In the genomic region with DNA sequence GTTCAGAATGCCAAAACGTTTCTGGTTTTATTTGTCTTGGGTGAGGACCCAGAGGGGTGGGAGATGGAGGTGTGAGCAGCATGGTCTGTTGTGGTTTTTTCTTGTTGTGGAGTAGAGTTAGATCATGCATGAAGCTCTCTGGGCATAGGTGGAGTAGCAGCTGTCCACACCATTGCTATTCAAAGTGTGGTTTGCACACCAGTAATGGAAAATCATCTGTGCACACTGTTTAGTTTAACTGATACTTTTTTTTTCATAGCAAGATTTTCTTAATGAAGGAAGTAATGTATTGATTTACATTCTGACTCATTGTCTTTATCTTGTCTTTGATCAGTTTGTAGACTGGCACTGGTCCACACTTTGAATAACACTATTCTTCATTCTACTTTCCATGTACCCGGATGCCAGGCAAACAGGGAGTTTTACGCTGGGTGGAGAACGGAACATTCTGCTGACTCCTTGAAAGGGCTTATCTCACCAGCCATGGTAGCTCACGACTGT, we compare ENCODE assay signal across 11 cellular contexts. TPM values are rescaled to one million over a fixed set of nuclear protein-coding genes. Genes with fewer than 3 reads are reported as not detected.
DNase-seq lines count a peak whose midpoint lies in the region; ATAC-seq lines count a peak whose summit lies in the region.
"Had no signal": no experiment of that assay in that cellular context is flagged by ENCODE, and none has a peak within 500 bp of the region (broad histone marks: within the 10 kb centered on the region; RNA-seq: fewer than 3 reads in every experiment).

No MANE protein-coding gene starts in this region.

- peaks cover 0 to 4% of the 10 kb centered on the region in 2 donors for H3K27me3 Mint-ChIP-seq in CD8-positive, alpha-beta memory T cell
- H3K27me3 Mint-ChIP-seq in activated T-cell treated with anti-CD3 and anti-CD28 coated beads, Interleukin-2, amount 50 U/mL, for 72 hours (ENCODE audit: low read depth), result no peaks in the 10 kb centered on the region
- H3K27me3 Mint-ChIP-seq in natural killer cell treated with Interleukin-12 subunit alpha and Interleukin-12 subunit beta and Interleukin-15 and Interleukin-18, amount 100 ng/mL, for 72 hours, result no peaks in the 10 kb centered on the region

- H3K4me1 ChIP-seq in CD8-positive, alpha-beta memory T cell (ENCODE audit: insufficient read depth, low read length), result peaks cover 14% of the 10 kb centered on the region

- H3K36me3 ChIP-seq in CD8-positive, alpha-beta memory T cell (ENCODE audit: insufficient read depth, low read length), result peaks cover 47% of the 10 kb centered on the region

- H3K4me3 Mint-ChIP-seq in CD8-positive, alpha-beta memory T cell, result no peak overlapping the region
- no peak overlapping the region for H3K4me3 Mint-ChIP-seq in activated T-cell treated with anti-CD3 and anti-CD28 coated beads, Interleukin-2, amount 50 U/mL, for 72 hours
- H3K4me3 Mint-ChIP-seq in natural killer cell treated with Interleukin-12 subunit alpha and Interleukin-12 subunit beta and Interleukin-15 and Interleukin-18, amount 100 ng/mL, for 72 hours, result no peak overlapping the region

- H3K36me3 Mint-ChIP-seq in CD8-positive, alpha-beta memory T cell, result peaks cover 7 to 74% (median 36%) of the 10 kb centered on the region in 3 donors
- peaks cover 4 to 37% of the 10 kb centered on the region in 2 donors for H3K36me3 Mint-ChIP-seq in activated T-cell treated with anti-CD3 and anti-CD28 coated beads, Interleukin-2, amount 50 U/mL, for 72 hours (ENCODE audit: insufficient read depth in 2 of 2)
- peaks cover 42% of the 10 kb centered on the region for H3K36me3 Mint-ChIP-seq in natural killer cell treated with Interleukin-12 subunit alpha and Interleukin-12 subunit beta and Interleukin-15 and Interleukin-18, amount 100 ng/mL, for 72 hours

- H3K27ac ChIP-seq in CD8-positive, alpha-beta memory T cell (ENCODE audit: low read depth, low read length), result no peak overlapping the region
- H3K27ac ChIP-seq: KMS-11 had no signal

- H3K27ac Mint-ChIP-seq in CD8-positive, alpha-beta memory T cell, result peak overlapping the region in 7 of 8 donors; percentile 7 to 79 (median 24)
- H3K27ac Mint-ChIP-seq in activated T-cell treated with anti-CD3 and anti-CD28 coated beads, Interleukin-2, amount 50 U/mL, for 72 hours, result peak overlapping the region; percentile 49
- peak overlapping the region; percentile 7 to 70 for H3K27ac Mint-ChIP-seq in natural killer cell treated with Interleukin-12 subunit alpha and Interleukin-12 subunit beta and Interleukin-15 and Interleukin-18, amount 100 ng/mL, for 72 hours

- CTCF ChIA-PET in CD8-positive, alpha-beta memory T cell (lab: Charles Lee), result interaction anchor here (1.0 to 6.0 kb wide), 3 partner anchors 117 to 214 kb away, joined by 3 to 87 read pairs (median 10); no protein-coding TSS in a partner anchor

- no peaks in the 10 kb centered on the region for H3K9me3 ChIP-seq in CD8-positive, alpha-beta memory T cell (ENCODE audit: low read length)

- no peaks in the 10 kb centered on the region for H3K27me3 ChIP-seq in CD8-positive, alpha-beta memory T cell (ENCODE audit: insufficient read depth, low read length, poor library complexity, severe bottlenecking)

- DNase-seq in CD8-positive, alpha-beta memory T cell, result no peak
- DNase-seq in activated T-cell treated with anti-CD3 and anti-CD28 coated beads, Interleukin-2, amount 50 U/mL, for 72 hours, result no peak
- no peak for DNase-seq in natural killer cell treated with Interleukin-12 subunit alpha and Interleukin-12 subunit beta and Interleukin-15 and Interleukin-18, amount 100 ng/mL, for 72 hours (ENCODE audit: low spot score)
- DNase-seq in NCI-H1048 (lab: John Stamatoyannopoulos, UW) (no peak), NCI-H2107 (lab: John Stamatoyannopoulos, UW) (no peak)
- DNase-seq: DND-41, head of caudate nucleus, NCI-H446 treated with DMSO at 0.1 percent for 48 hours had no signal

- no peaks in the 10 kb centered on the region for H3K9me3 Mint-ChIP-seq in CD8-positive, alpha-beta memory T cell
- no peaks in the 10 kb centered on the region for H3K9me3 Mint-ChIP-seq in activated T-cell treated with anti-CD3 and anti-CD28 coated beads, Interleukin-2, amount 50 U/mL, for 72 hours
- no peaks in the 10 kb centered on the region for H3K9me3 Mint-ChIP-seq in natural killer cell treated with Interleukin-12 subunit alpha and Interleukin-12 subunit beta and Interleukin-15 and Interleukin-18, amount 100 ng/mL, for 72 hours

- POLR2A ChIA-PET in CD8-positive, alpha-beta memory T cell (lab: Charles Lee), result no interaction called here

- peaks cover 34 to 53% (median 49%) of the 10 kb centered on the region in 3 donors for H3K4me1 Mint-ChIP-seq in CD8-positive, alpha-beta memory T cell
- peaks cover 29% of the 10 kb centered on the region for H3K4me1 Mint-ChIP-seq in activated T-cell treated with anti-CD3 and anti-CD28 coated beads, Interleukin-2, amount 50 U/mL, for 72 hours (ENCODE audit: low read depth)
- H3K4me1 Mint-ChIP-seq in natural killer cell treated with Interleukin-12 subunit alpha and Interleukin-12 subunit beta and Interleukin-15 and Interleukin-18, amount 100 ng/mL, for 72 hours (ENCODE audit: low read depth in 2 of 2), result peaks cover 33 to 39% of the 10 kb centered on the region in 2 donors

- H3K4me3 ChIP-seq in CD8-positive, alpha-beta memory T cell (ENCODE audit: low read length), result no peak overlapping the region

- ATAC-seq in GM21381 (IDR thresholded peaks at IDR 0.05; ENCODE audit: unreplicated experiment) (peak; percentile 50), HG03342 (IDR thresholded peaks at IDR 0.05; ENCODE audit: unreplicated experiment) (no peak)
- ATAC-seq in activated T-cell treated with anti-CD3 and anti-CD28 coated beads, Interleukin-2, amount 50 U/mL, for 72 hours (replicated peaks in 1 of 2), result peak; percentile 42 to 54
- no peak for ATAC-seq in natural killer cell treated with Interleukin-12 subunit alpha and Interleukin-12 subunit beta and Interleukin-15 and Interleukin-18, amount 100 ng/mL, for 72 hours

RNA-seq across cellular contexts. Expression of gene CRTC3, which starts 50.7 kb away (rescaled TPM):
- total RNA-seq in CD8-positive, alpha-beta memory T cell, result 10 to 100 TPM; 25.5 to 26.7 TPM
- 34.2 TPM for polyA plus RNA-seq in CD8-positive, alpha-beta memory T cell
- 10 to 100 TPM; 73.2 to 77.3 TPM for total RNA-seq in activated T-cell treated with anti-CD3 and anti-CD28 coated beads, Interleukin-2, amount 50 U/mL, for 72 hours
- 10 to 100 TPM; 44.1 to 69.4 TPM for total RNA-seq in natural killer cell treated with Interleukin-12 subunit alpha and Interleukin-12 subunit beta and Interleukin-15 and Interleukin-18, amount 100 ng/mL, for 72 hours

Comparison
In these comparisons a context has a peak if more than half of its experiments do, and no peak if none do; other contexts are left out.
1. ATAC-seq: peak in GM21381 (single experiment) and activated T-cell treated with anti-CD3 and anti-CD28 coated beads, Interleukin-2, amount 50 U/mL, for 72 hours (2 of 2); none in natural killer cell treated with Interleukin-12 subunit alpha and Interleukin-12 subunit beta and Interleukin-15 and Interleukin-18, amount 100 ng/mL, for 72 hours (0 of 2) and HG03342 (single experiment).
2. Peak in every context shown above with its lines, with median percentiles within 50 percentile points of each other: H3K27ac Mint-ChIP-seq.